ENCODE assay signal across 8 cellular contexts in genomic region chr15:31391687-31392671, GRCh38.
DNase-seq lines count a peak whose midpoint lies in the region; ATAC-seq, FAIRE-seq and TF ChIP-seq lines count a peak whose summit lies in the region.

No MANE protein-coding gene starts in this region.

- CTCF ChIA-PET in GM10248 (lab: Yijun Ruan, JAX), result interaction anchor here (0.6 to 1.9 kb wide), 13 partner anchors 8 to 498 kb away, joined by 3 to 7 read pairs (median 3); no protein-coding TSS in a partner anchor

- FAIRE-seq in H54 (lab: Jason Lieb, UNC), result no peak

- no peak; the same call in none of the 2 replicates for TF ChIP-seq POLR2A in H54 (IDR thresholded peaks at IDR 0.05; ENCODE audit: low read depth, low read length)

- POLR2A ChIA-PET in GM10248 (lab: Yijun Ruan, JAX), result no interaction called here

- peak; percentile 91 for ATAC-seq in activated CD4-positive, CD25-positive, alpha-beta regulatory T cell treated with anti-CD3 and anti-CD28 coated beads, Interleukin-2, amount 50 U/mL, for 24 hours

- peak; percentile 90 for DNase-seq in GM10248 (ENCODE audit: extremely low spot score)
- peak; percentile 75 for DNase-seq in H54 (ENCODE audit: insufficient read length, low spot score)
- DNase-seq in LoVo (ENCODE audit: low spot score), result peak; percentile 70
- peak; percentile 77 for DNase-seq in cerebellar cortex (ENCODE audit: low spot score)
- peak; percentile 76 for DNase-seq in kidney tubule cell (ENCODE audit: low spot score)
- peak; percentile 47 to 75 (median 60) for DNase-seq in stimulated activated CD4-positive, alpha-beta T cell treated with anti-CD3 and anti-CD28 coated beads, Interleukin-1b, Interleukin-23, amount 100 ng/mL, for 24 hours (ENCODE audit: low read depth in 4 of 4, low spot score in 1 of 4)
- DNase-seq in NCI-H128 (lab: John Stamatoyannopoulos, UW; ENCODE audit: unreplicated experiment), result no peak

- peak; percentile 5 for TF ChIP-seq CTCF in GM10248 (IDR thresholded peaks at IDR 0.05; ENCODE audit: control extremely low read depth, extremely low read depth, low read depth, missing control alignments)
